ENCODE assay signal across 1 cellular context in genomic region chr20:18039063-18039462, GRCh38.
TF ChIP-seq lines count a peak whose summit lies in the region.

No MANE protein-coding gene starts in this region.

TF ChIP-seq in HepG2, 621 proteins besides CTCF, POLR2A, EP300 and RAD21 (continued from another document):
- TF ChIP-seq ZNF709 (CRISPR knock-in tag; IDR thresholded peaks at IDR 0.05), result no peak
- peak; percentile 97 to 98 for TF ChIP-seq MAFK (conservative IDR thresholded peaks at IDR 0.05 in 1 of 2, IDR thresholded peaks at IDR 0.05 in 1 of 2; ENCODE audit: low read length in 2 of 2)
- TF ChIP-seq HIVEP1 (CRISPR knock-in tag; IDR thresholded peaks at IDR 0.05), result no peak
